16 cellular contexts compared by ENCODE assay signal in the genomic region with DNA sequence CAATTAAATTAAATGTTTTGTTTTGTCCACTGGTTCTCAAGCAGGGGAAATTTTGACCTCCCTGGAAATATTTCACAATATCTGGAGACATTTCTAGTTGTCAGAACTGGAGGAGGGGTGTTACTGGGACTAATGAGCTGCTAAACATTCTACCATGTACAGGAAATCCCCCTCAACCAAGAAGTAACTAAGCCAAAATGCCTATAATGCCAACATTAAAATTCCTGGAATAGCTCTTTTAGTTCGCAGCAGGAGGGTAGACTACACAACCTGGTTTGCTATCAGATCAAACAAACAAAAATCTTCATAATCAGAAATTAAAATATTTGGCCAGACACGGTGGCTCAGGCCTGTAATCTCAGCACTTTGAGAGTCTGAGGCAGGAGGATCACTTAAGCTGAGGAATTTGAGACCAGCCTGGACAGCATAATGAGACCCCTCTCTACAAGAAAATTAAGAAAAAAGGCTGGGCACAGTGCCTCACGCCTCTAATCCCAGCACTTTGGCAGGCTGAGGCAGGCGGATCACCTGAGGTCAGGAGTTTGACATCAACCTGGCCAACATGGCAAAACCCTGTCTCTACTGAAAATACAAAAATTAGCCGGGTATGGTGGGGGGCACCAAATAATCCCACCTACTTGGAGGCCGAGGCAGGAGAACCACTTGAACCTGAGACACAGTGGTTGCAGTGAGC. TPM values are rescaled to one million over a fixed set of nuclear protein-coding genes. Genes with fewer than 3 reads are reported as not detected.
DNase-seq lines count a peak whose midpoint lies in the region; ATAC-seq, FAIRE-seq and TF ChIP-seq lines count a peak whose summit lies in the region.
"Had no signal": no experiment of that assay in that cellular context is flagged by ENCODE, and none has a peak within 500 bp of the region (broad histone marks: within the 10 kb centered on the region; RNA-seq: fewer than 3 reads in every experiment).

No MANE protein-coding gene starts in this region.

- no peak for TF ChIP-seq CTCF in HEK293 (tag by site-specific recombination; IDR thresholded peaks at IDR 0.05)
- TF ChIP-seq CTCF in kidney (IDR thresholded peaks at IDR 0.05; ENCODE audit: borderline replicate concordance, extremely low read depth, insufficient read depth): no peak
- no peak for TF ChIP-seq CTCF in spleen (IDR thresholded peaks at IDR 0.05 in 8 of 11, conservative IDR thresholded peaks at IDR 0.05 in 3 of 11)

- no peak overlapping the region for H3K4me3 ChIP-seq in HEK293 (ENCODE audit: low read depth, low read length)
- no peak overlapping the region for H3K4me3 ChIP-seq in kidney (ENCODE audit: low read length in 2 of 2)
- H3K4me3 ChIP-seq in spleen: no peak overlapping the region
- H3K4me3 ChIP-seq: Peyer's patch had no signal

- no peak for TF ChIP-seq POLR2A in spleen (IDR thresholded peaks at IDR 0.05)

- 79 to 90% (median 89%) methylated on average over 6 of the region's 6 CpGs for WGBS in spleen, 5 donors

- DNase-seq in astrocyte of the hippocampus (ENCODE audit: low read depth, low spot score): peak; percentile 86
- DNase-seq in kidney: no peak
- no peak for DNase-seq in spleen
- DNase-seq: activated CD4-positive, alpha-beta T cell treated with anti-CD3 and anti-CD28 coated beads, Interleukin-2, amount 50 U/mL, for 48 hours; activated effector memory CD4-positive, alpha-beta T cell treated with Interleukin-2 at 50 U/mL for 16 hours; NCI-H1092 treated with DMSO at 0.1 percent for 48 hours; NCI-H446; Peyer's patch; T1000 had no signal

- no peaks in the 10 kb centered on the region for H3K4me1 ChIP-seq in HEK293 (ENCODE audit: control insufficient read depth, insufficient read depth, low read length)
- H3K4me1 ChIP-seq in kidney (ENCODE audit: control insufficient read depth in 1 of 2, insufficient read depth in 1 of 2, low read depth in 1 of 2, low read length in 2 of 2): peaks cover 0 to 3% of the 10 kb centered on the region in 2 donors
- H3K4me1 ChIP-seq in spleen: peaks cover 0 to 8% (median 4%) of the 10 kb centered on the region in 6 donors

- H3K9ac ChIP-seq in kidney (ENCODE audit: low read length in 2 of 2): no peak overlapping the region

- no peaks in the 10 kb centered on the region for H3K9me3 ChIP-seq in HEK293 (ENCODE audit: control insufficient read depth, insufficient read depth, low read depth, low read length)
- no peaks in the 10 kb centered on the region for H3K9me3 ChIP-seq in kidney (ENCODE audit: control insufficient read depth in 1 of 2, low read length in 2 of 2)
- no peaks in the 10 kb centered on the region for H3K9me3 ChIP-seq in spleen
- H3K9me3 ChIP-seq: Peyer's patch had no signal

- H3K36me3 ChIP-seq in HEK293 (ENCODE audit: control insufficient read depth in 2 of 2, insufficient read depth in 1 of 2, low read length in 2 of 2): no peaks in the 10 kb centered on the region
- H3K36me3 ChIP-seq in kidney (ENCODE audit: control insufficient read depth in 1 of 2, insufficient read depth in 2 of 2, low read length in 2 of 2): no peaks in the 10 kb centered on the region
- H3K36me3 ChIP-seq in spleen: no peaks in the 10 kb centered on the region
- H3K36me3 ChIP-seq: Peyer's patch had no signal

- H3K27ac ChIP-seq in HEK293 (ENCODE audit: extremely low read depth, low read depth, low read length) (no peak overlapping the region), kidney (ENCODE audit: low read depth in 2 of 2, low read length in 2 of 2) (peak overlapping the region; percentile 5 to 51), spleen (peak overlapping the region in 5 of 8 donors; percentile 8 to 56 (median 35))
- H3K27ac ChIP-seq: Peyer's patch had no signal

- no peak for FAIRE-seq in kidney (lab: Jason Lieb, UNC)

- intact Hi-C loops in kidney (cut with DNase I): no loop called here
- intact Hi-C loops in spleen (cut with DNase I; ENCODE audit: low total_unique reads): no loop called here

- POLR2A ChIA-PET in HEK293 (lab: Yijun Ruan, JAX): no interaction called here

- ATAC-seq in HG03521 (IDR thresholded peaks at IDR 0.05; ENCODE audit: unreplicated experiment): no peak
- ATAC-seq in GM21723 (IDR thresholded peaks at IDR 0.05; ENCODE audit: unreplicated experiment): no peak
- no peak for ATAC-seq in HG02571 (IDR thresholded peaks at IDR 0.05; ENCODE audit: unreplicated experiment)
- no peak for ATAC-seq in GM21528 (IDR thresholded peaks at IDR 0.05; ENCODE audit: low FRiP score, unreplicated experiment)
- ATAC-seq: esophagus mucosa, sciatic nerve had no signal

- H3K27me3 ChIP-seq in spleen (replicated peaks in 1 of 7): no peaks in the 10 kb centered on the region
- H3K27me3 ChIP-seq: Peyer's patch had no signal

- CTCF ChIA-PET in HEK293 (lab: Yijun Ruan, JAX): interaction anchor here (0.7 to 1.1 kb wide), 3 partner anchors 10 to 89 kb away, joined by 3 to 8 read pairs (median 4); no protein-coding TSS in a partner anchor

TF ChIP-seq in HEK293, 187 proteins besides CTCF, POLR2A, EP300 and RAD21:
- TF ChIP-seq ZNF18 (tag by site-specific recombination; IDR thresholded peaks at IDR 0.05) (peak; percentile 4; the same call in 1 of the 2 replicates), ZNF24 (tag by site-specific recombination; IDR thresholded peaks at IDR 0.05) (no peak)
- TF ChIP-seq, protein P1, sequence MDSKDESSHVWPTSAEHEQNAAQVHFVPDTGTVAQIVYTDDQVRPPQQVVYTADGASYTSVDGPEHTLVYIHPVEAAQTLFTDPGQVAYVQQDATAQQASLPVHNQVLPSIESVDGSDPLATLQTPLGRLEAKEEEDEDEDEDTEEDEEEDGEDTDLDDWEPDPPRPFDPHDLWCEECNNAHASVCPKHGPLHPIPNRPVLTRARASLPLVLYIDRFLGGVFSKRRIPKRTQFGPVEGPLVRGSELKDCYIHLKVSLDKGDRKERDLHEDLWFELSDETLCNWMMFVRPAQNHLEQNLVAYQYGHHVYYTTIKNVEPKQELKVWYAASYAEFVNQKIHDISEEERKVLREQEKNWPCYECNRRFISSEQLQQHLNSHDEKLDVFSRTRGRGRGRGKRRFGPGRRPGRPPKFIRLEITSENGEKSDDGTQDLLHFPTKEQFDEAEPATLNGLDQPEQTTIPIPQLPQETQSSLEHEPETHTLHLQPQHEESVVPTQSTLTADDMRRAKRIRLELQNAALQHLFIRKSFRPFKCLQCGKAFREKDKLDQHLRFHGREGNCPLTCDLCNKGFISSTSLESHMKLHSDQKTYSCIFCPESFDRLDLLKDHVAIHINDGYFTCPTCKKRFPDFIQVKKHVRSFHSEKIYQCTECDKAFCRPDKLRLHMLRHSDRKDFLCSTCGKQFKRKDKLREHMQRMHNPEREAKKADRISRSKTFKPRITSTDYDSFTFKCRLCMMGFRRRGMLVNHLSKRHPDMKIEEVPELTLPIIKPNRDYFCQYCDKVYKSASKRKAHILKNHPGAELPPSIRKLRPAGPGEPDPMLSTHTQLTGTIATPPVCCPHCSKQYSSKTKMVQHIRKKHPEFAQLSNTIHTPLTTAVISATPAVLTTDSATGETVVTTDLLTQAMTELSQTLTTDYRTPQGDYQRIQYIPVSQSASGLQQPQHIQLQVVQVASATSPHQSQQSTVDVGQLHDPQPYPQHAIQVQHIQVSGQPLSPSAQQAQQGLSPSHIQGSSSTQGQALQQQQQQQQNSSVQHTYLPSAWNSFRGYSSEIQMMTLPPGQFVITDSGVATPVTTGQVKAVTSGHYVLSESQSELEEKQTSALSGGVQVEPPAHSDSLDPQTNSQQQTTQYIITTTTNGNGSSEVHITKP (tag by site-specific recombination; IDR thresholded peaks at IDR 0.05): peak; percentile 77

RNA-seq across cellular contexts. Expression of gene SMARCA4, which starts 13.7 kb away (rescaled TPM):
- total RNA-seq in kidney: 124 TPM
- polyA plus RNA-seq in kidney (ENCODE audit: insufficient read depth, low read depth, low replicate concordance): 59.8 TPM
- total RNA-seq in spleen: 10 to 100 TPM; 61.5 to 95.6 (median 67.0) TPM
- polyA plus RNA-seq in spleen: 10 to 100 TPM; 41.6 to 69.6 (median 58.4) TPM

RNA-seq across cellular contexts. Expression of gene TIMM29, which starts 18.5 kb away (rescaled TPM):
- total RNA-seq in kidney (21.7 TPM), spleen (10 to 100 TPM; 18.0 to 24.3 (median 21.3) TPM)
- polyA plus RNA-seq in kidney (ENCODE audit: insufficient read depth, low read depth, low replicate concordance) (16.8 TPM), spleen (10 to 100 TPM in 2 of 3 donors, 1 to 10 TPM in 1; 6.8 to 15.1 (median 12.9) TPM)

RNA-seq across cellular contexts. Expression of gene YIPF2, which starts 18.7 kb away (rescaled TPM):
- total RNA-seq in kidney (64.7 TPM), spleen (10 to 100 TPM; 24.1 to 42.3 (median 29.8) TPM)
- polyA plus RNA-seq in kidney (ENCODE audit: insufficient read depth, low read depth, low replicate concordance) (70.3 TPM), spleen (10 to 100 TPM; 12.5 to 28.6 (median 16.8) TPM)
